In the genomic region with DNA sequence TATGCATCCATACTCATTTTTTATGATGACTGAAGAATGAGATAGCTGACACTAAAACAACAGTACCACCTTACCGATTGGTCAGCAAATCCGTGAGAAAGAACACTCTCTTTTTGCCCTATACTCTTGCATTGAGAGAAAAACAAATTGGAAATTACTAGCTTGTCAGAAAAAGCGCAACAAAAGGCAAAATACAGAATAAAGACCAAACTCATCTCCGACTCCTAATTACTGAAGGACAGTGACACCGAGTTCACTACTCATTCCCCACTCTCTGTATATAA, we compare ENCODE assay signal across 1 cellular context.
TF ChIP-seq lines count a peak whose summit lies in the region.

No MANE protein-coding gene starts in this region.

TF ChIP-seq in GM23338, 12 proteins besides CTCF, POLR2A, EP300 and RAD21 (continued from another document):
- TF ChIP-seq, protein P1, sequence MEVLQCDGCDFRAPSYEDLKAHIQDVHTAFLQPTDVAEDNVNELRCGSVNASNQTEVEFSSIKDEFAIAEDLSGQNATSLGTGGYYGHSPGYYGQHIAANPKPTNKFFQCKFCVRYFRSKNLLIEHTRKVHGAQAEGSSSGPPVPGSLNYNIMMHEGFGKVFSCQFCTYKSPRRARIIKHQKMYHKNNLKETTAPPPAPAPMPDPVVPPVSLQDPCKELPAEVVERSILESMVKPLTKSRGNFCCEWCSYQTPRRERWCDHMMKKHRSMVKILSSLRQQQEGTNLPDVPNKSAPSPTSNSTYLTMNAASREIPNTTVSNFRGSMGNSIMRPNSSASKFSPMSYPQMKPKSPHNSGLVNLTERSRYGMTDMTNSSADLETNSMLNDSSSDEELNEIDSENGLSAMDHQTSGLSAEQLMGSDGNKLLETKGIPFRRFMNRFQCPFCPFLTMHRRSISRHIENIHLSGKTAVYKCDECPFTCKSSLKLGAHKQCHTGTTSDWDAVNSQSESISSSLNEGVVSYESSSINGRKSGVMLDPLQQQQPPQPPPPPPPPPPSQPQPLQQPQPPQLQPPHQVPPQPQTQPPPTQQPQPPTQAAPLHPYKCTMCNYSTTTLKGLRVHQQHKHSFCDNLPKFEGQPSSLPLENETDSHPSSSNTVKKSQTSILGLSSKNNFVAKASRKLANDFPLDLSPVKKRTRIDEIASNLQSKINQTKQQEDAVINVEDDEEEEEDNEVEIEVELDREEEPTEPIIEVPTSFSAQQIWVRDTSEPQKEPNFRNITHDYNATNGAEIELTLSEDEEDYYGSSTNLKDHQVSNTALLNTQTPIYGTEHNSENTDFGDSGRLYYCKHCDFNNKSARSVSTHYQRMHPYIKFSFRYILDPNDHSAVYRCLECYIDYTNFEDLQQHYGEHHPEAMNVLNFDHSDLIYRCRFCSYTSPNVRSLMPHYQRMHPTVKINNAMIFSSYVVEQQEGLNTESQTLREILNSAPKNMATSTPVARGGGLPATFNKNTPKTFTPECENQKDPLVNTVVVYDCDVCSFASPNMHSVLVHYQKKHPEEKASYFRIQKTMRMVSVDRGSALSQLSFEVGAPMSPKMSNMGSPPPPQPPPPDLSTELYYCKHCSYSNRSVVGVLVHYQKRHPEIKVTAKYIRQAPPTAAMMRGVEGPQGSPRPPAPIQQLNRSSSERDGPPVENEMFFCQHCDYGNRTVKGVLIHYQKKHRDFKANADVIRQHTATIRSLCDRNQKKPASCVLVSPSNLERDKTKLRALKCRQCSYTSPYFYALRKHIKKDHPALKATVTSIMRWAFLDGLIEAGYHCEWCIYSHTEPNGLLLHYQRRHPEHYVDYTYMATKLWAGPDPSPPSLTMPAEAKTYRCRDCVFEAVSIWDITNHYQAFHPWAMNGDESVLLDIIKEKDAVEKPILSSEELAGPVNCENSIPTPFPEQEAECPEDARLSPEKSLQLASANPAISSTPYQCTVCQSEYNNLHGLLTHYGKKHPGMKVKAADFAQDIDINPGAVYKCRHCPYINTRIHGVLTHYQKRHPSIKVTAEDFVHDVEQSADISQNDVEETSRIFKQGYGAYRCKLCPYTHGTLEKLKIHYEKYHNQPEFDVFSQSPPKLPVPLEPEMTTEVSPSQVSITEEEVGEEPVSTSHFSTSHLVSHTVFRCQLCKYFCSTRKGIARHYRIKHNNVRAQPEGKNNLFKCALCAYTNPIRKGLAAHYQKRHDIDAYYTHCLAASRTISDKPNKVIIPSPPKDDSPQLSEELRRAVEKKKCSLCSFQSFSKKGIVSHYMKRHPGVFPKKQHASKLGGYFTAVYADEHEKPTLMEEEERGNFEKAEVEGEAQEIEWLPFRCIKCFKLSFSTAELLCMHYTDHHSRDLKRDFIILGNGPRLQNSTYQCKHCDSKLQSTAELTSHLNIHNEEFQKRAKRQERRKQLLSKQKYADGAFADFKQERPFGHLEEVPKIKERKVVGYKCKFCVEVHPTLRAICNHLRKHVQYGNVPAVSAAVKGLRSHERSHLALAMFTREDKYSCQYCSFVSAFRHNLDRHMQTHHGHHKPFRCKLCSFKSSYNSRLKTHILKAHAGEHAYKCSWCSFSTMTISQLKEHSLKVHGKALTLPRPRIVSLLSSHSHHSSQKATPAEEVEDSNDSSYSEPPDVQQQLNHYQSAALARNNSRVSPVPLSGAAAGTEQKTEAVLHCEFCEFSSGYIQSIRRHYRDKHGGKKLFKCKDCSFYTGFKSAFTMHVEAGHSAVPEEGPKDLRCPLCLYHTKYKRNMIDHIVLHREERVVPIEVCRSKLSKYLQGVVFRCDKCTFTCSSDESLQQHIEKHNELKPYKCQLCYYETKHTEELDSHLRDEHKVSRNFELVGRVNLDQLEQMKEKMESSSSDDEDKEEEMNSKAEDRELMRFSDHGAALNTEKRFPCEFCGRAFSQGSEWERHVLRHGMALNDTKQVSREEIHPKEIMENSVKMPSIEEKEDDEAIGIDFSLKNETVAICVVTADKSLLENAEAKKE (CRISPR knock-in tag; IDR thresholded peaks at IDR 0.05), result no peak
- TF ChIP-seq EZH2 (IDR thresholded peaks at IDR 0.05; ENCODE audit: low read depth, unreplicated experiment), result no peak
- TF ChIP-seq, protein P2, sequence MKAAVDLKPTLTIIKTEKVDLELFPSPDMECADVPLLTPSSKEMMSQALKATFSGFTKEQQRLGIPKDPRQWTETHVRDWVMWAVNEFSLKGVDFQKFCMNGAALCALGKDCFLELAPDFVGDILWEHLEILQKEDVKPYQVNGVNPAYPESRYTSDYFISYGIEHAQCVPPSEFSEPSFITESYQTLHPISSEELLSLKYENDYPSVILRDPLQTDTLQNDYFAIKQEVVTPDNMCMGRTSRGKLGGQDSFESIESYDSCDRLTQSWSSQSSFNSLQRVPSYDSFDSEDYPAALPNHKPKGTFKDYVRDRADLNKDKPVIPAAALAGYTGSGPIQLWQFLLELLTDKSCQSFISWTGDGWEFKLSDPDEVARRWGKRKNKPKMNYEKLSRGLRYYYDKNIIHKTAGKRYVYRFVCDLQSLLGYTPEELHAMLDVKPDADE (IDR thresholded peaks at IDR 0.05), result no peak
- no peak for TF ChIP-seq ZNF331 (CRISPR knock-in tag; IDR thresholded peaks at IDR 0.05; ENCODE audit: low read depth)
- TF ChIP-seq JUNB (IDR thresholded peaks at IDR 0.05; ENCODE audit: unreplicated experiment), result no peak
- TF ChIP-seq EZH2phosphoT487 (IDR thresholded peaks at IDR 0.05; ENCODE audit: unreplicated experiment), result no peak
- TF ChIP-seq STAT1 (IDR thresholded peaks at IDR 0.05; ENCODE audit: unreplicated experiment), result no peak
TF ChIP-seq in GM23338: peak in this region for 0.
